8 cellular contexts compared by ENCODE assay signal in the genomic region with DNA sequence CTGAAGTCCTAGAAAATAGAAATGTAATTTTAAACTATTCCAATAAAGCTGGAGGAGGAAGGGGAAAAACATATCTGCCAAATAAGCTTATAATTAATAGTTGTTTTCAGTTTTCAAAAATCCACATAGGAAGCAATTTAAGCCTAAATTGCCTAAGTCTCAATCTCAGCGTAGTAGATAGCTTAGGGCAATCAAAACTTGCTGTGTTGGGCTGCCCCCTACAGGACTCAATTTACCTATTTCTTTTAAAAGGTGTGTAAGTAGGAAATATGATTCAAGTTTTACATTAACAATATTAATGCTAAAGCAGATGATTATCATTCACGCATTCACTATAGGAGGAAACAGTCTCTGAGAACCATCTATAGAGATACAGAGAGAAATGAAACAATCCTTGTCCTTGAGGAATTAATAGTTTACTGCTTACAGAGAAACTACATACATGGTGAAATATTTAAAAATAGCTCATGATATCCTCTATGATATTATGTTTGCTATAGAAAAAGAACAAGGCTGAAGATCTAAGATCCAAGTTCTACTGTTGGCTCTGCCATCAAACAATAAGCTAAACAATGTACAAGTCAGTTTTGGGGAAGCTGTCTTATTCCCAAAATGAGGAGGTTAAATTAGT.
A peak's percentile ranks its signal among the peaks of the same experiment; 100 is the strongest.
DNase-seq lines count a peak whose midpoint lies in the region; ATAC-seq and TF ChIP-seq lines count a peak whose summit lies in the region.

No MANE protein-coding gene starts in this region.

- no peak overlapping the region for H3K27ac ChIP-seq in CD4-positive, CD25-positive, alpha-beta regulatory T cell (ENCODE audit: insufficient read depth, low read length, poor library complexity, severe bottlenecking)

- ATAC-seq in CD4-positive, CD25-positive, alpha-beta regulatory T cell (ENCODE audit: low read depth in 2 of 2): peak; percentile 86
- ATAC-seq in GM19455 (IDR thresholded peaks at IDR 0.05; ENCODE audit: unreplicated experiment): no peak

- no peak overlapping the region for H3K4me3 Mint-ChIP-seq in CD4-positive, CD25-positive, alpha-beta regulatory T cell

- no peaks in the 10 kb centered on the region for H3K9me3 ChIP-seq in CD4-positive, CD25-positive, alpha-beta regulatory T cell (ENCODE audit: control insufficient read depth in 2 of 2, low read length in 2 of 2)

- peak; percentile 59 to 90 (median 77) for DNase-seq in CD4-positive, CD25-positive, alpha-beta regulatory T cell
- DNase-seq in GM20000 (ENCODE audit: low spot score): peak; percentile 38
- peak; percentile 40 for DNase-seq in NCI-H1092 (lab: John Stamatoyannopoulos, UW)
- peak; percentile 29 to 80 (median 61) for DNase-seq in T-helper 1 cell
- peak; percentile 72 for DNase-seq in amniotic epithelial cell (ENCODE audit: low read depth)
- DNase-seq in iPS DF 4.7 (ENCODE audit: extremely low read depth, low spot score): peak; percentile 7
- peak; percentile 40 to 72 (median 57) for DNase-seq in stimulated activated CD4-positive, alpha-beta T cell treated with anti-CD3 and anti-CD28 coated beads, Interleukin-12 subunit alpha, Interleukin-12 subunit beta, amount 100 ng/mL, for 48 hours (ENCODE audit: low read depth in 2 of 3, low spot score in 1 of 3)

- H3K4me1 ChIP-seq in CD4-positive, CD25-positive, alpha-beta regulatory T cell (ENCODE audit: control insufficient read depth, insufficient read depth, low read length, poor library complexity, severe bottlenecking): peaks cover 3% of the 10 kb centered on the region

- no peaks in the 10 kb centered on the region for H3K27me3 ChIP-seq in CD4-positive, CD25-positive, alpha-beta regulatory T cell (ENCODE audit: control insufficient read depth, insufficient read depth, low read length)

- TF ChIP-seq CTCF in GM20000 (IDR thresholded peaks at IDR 0.05; ENCODE audit: extremely low read depth, missing control alignments): peak; percentile 23

- no peaks in the 10 kb centered on the region for H3K36me3 ChIP-seq in CD4-positive, CD25-positive, alpha-beta regulatory T cell (ENCODE audit: control insufficient read depth, insufficient read depth, low read length)

- no peaks in the 10 kb centered on the region for H3K36me3 Mint-ChIP-seq in CD4-positive, CD25-positive, alpha-beta regulatory T cell

- no peak overlapping the region for H3K4me3 ChIP-seq in CD4-positive, CD25-positive, alpha-beta regulatory T cell (ENCODE audit: low read depth, low read length)

- peaks cover 24 to 40% (median 33%) of the 10 kb centered on the region in 4 donors for H3K4me1 Mint-ChIP-seq in CD4-positive, CD25-positive, alpha-beta regulatory T cell

- H3K27ac Mint-ChIP-seq in CD4-positive, CD25-positive, alpha-beta regulatory T cell: peak overlapping the region in 1 of 3 donors; percentile 57

- H3K27me3 Mint-ChIP-seq in CD4-positive, CD25-positive, alpha-beta regulatory T cell: no peaks in the 10 kb centered on the region

- H3K9me3 Mint-ChIP-seq in CD4-positive, CD25-positive, alpha-beta regulatory T cell: no peaks in the 10 kb centered on the region

Comparison
In these comparisons a context has a peak if more than half of its experiments do, and no peak if none do; other contexts are left out.
1. DNase-seq: peak in every context shown above with its lines; median percentile 77 in CD4-positive, CD25-positive, alpha-beta regulatory T cell; 72 in amniotic epithelial cell; 61 in T-helper 1 cell; 57 in stimulated activated CD4-positive, alpha-beta T cell treated with anti-CD3 and anti-CD28 coated beads, Interleukin-12 subunit alpha, Interleukin-12 subunit beta, amount 100 ng/mL, for 48 hours; 40 in NCI-H1092; 38 in GM20000; 7 in iPS DF 4.7.